1 cellular context compared by ENCODE assay signal in the genomic region with DNA sequence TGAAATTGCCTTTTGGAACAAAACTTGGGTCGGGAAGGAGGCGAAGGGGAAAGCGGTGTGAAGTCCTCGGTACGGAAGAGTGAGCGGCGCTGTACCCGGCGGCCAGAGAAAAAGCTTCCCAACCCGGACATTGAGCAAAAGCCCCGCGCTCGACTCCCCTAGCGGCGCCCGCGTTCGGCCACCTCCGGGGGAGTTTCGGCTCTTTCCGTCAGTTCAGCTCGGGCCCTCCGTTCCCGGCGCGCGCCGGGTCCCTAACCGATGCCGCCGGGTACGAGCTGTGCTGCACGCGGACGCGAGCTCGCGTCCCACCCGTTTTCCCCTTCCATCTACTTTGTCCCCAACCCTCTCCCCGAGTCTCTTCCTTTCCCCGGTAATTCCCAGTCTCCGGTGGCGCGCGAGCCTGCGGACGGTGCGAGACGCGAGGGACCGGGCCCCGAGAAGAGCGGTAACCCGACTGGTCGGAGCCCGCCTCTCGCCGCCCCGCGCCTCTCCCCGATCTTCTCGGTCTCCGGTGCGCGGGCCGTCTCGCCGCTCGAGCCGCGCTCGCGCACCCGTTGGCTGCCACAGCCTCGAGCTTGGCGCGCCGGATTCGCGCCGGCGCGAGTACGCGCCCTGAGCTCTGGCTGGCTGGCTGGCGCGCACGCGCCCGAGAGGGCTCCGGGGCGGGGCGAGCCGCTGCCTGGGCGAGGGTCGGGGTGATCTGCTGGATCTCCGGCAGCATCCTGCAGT.
TF ChIP-seq lines count a peak whose summit lies in the region.

No MANE protein-coding gene starts in this region.

TF ChIP-seq in K562, 482 proteins besides CTCF, POLR2A, EP300 and RAD21 (continues in another document):
- TF ChIP-seq HOXB6 (CRISPR knock-in tag; IDR thresholded peaks at IDR 0.05; ENCODE audit: borderline replicate concordance) (no peak), HNRNPH1 (optimal IDR thresholded peaks at IDR 0.05; ENCODE audit: low read depth, low read length) (no peak), ZNF707 (CRISPR knock-in tag; conservative IDR thresholded peaks at IDR 0.05) (no peak), HMGXB4 (CRISPR knock-in tag; IDR thresholded peaks at IDR 0.05) (no peak), SIRT6 (IDR thresholded peaks at IDR 0.05; ENCODE audit: low read depth, low read length) (no peak), SETDB1 (IDR thresholded peaks at IDR 0.05; ENCODE audit: low read length) (no peak), MEIS2 (IDR thresholded peaks at IDR 0.05; ENCODE audit: partially characterized antibody) (peak; percentile 85), RB1 (IDR thresholded peaks at IDR 0.05; ENCODE audit: low read depth) (peak; percentile 93), ZZZ3 (IDR thresholded peaks at IDR 0.05) (no peak), NFXL1 (CRISPR knock-in tag; IDR thresholded peaks at IDR 0.05) (no peak), CREB1 (IDR thresholded peaks at IDR 0.05) (no peak), CREB1 (CRISPR knock-in tag; IDR thresholded peaks at IDR 0.05) (peak; percentile 54), CHCHD3 (CRISPR knock-in tag; IDR thresholded peaks at IDR 0.05) (no peak), COPS2 (conservative IDR thresholded peaks at IDR 0.05) (no peak), ZNF740 (CRISPR knock-in tag; IDR thresholded peaks at IDR 0.05) (no peak), ZNF740 (tag; IDR thresholded peaks at IDR 0.05) (no peak), TEAD4 (IDR thresholded peaks at IDR 0.05; ENCODE audit: low read length) (peak; percentile 15; the same call in 1 of the 2 replicates), TEAD4 (CRISPR knock-in tag; IDR thresholded peaks at IDR 0.05; ENCODE audit: borderline replicate concordance) (no peak), DLX4 (CRISPR knock-in tag; IDR thresholded peaks at IDR 0.05) (no peak), STAT5B (CRISPR knock-in tag; IDR thresholded peaks at IDR 0.05) (no peak), ZNF780A (CRISPR knock-in tag; IDR thresholded peaks at IDR 0.05) (no peak), MYC (IDR thresholded peaks at IDR 0.05; ENCODE audit: low read depth, low read length) (peak; percentile 56; the same call in 1 of the 2 replicates), MYC (CRISPR knock-in tag; IDR thresholded peaks at IDR 0.05; ENCODE audit: borderline replicate concordance, low read depth) (peak; percentile 64; the same call in 1 of the 2 replicates), RNF2 (IDR thresholded peaks at IDR 0.05) (peak; percentile 70; the same call in 1 of the 2 replicates), BRF2 (IDR thresholded peaks at IDR 0.05; ENCODE audit: borderline replicate concordance, insufficient read depth, insufficient read length) (no peak), ELF4 (CRISPR knock-in tag; IDR thresholded peaks at IDR 0.05) (no peak), CAMTA2 (CRISPR knock-in tag; conservative IDR thresholded peaks at IDR 0.05) (0 out of 2 replicates have a peak, but pooled peaks have one; percentile 82), ILF3 (IDR thresholded peaks at IDR 0.05; ENCODE audit: borderline replicate concordance) (no peak), NR4A1 (CRISPR knock-in tag; IDR thresholded peaks at IDR 0.05) (no peak), NR4A1 (tag; IDR thresholded peaks at IDR 0.05) (0 out of 2 replicates have a peak, but pooled peaks have one; percentile 56), RNF219 (CRISPR knock-in tag; IDR thresholded peaks at IDR 0.05) (no peak), HSF4 (CRISPR knock-in tag; IDR thresholded peaks at IDR 0.05; ENCODE audit: borderline replicate concordance) (no peak), ZNF134 (CRISPR knock-in tag; conservative IDR thresholded peaks at IDR 0.05) (no peak), MED1 (CRISPR knock-in tag; IDR thresholded peaks at IDR 0.05; ENCODE audit: borderline replicate concordance) (no peak), ZNF146 (CRISPR knock-in tag; IDR thresholded peaks at IDR 0.05; ENCODE audit: unreplicated experiment) (no peak), TSC22D4 (tag; IDR thresholded peaks at IDR 0.05) (no peak), NCOR1 (IDR thresholded peaks at IDR 0.05) (0 out of 2 replicates have a peak, but pooled peaks have one; percentile 14), SRSF1 (IDR thresholded peaks at IDR 0.05; ENCODE audit: low read depth, low read length) (no peak), ZNF224 (CRISPR knock-in tag; IDR thresholded peaks at IDR 0.05) (no peak), HDAC6 (IDR thresholded peaks at IDR 0.05; ENCODE audit: low read depth, low read length) (no peak)
- TF ChIP-seq, protein P1, sequence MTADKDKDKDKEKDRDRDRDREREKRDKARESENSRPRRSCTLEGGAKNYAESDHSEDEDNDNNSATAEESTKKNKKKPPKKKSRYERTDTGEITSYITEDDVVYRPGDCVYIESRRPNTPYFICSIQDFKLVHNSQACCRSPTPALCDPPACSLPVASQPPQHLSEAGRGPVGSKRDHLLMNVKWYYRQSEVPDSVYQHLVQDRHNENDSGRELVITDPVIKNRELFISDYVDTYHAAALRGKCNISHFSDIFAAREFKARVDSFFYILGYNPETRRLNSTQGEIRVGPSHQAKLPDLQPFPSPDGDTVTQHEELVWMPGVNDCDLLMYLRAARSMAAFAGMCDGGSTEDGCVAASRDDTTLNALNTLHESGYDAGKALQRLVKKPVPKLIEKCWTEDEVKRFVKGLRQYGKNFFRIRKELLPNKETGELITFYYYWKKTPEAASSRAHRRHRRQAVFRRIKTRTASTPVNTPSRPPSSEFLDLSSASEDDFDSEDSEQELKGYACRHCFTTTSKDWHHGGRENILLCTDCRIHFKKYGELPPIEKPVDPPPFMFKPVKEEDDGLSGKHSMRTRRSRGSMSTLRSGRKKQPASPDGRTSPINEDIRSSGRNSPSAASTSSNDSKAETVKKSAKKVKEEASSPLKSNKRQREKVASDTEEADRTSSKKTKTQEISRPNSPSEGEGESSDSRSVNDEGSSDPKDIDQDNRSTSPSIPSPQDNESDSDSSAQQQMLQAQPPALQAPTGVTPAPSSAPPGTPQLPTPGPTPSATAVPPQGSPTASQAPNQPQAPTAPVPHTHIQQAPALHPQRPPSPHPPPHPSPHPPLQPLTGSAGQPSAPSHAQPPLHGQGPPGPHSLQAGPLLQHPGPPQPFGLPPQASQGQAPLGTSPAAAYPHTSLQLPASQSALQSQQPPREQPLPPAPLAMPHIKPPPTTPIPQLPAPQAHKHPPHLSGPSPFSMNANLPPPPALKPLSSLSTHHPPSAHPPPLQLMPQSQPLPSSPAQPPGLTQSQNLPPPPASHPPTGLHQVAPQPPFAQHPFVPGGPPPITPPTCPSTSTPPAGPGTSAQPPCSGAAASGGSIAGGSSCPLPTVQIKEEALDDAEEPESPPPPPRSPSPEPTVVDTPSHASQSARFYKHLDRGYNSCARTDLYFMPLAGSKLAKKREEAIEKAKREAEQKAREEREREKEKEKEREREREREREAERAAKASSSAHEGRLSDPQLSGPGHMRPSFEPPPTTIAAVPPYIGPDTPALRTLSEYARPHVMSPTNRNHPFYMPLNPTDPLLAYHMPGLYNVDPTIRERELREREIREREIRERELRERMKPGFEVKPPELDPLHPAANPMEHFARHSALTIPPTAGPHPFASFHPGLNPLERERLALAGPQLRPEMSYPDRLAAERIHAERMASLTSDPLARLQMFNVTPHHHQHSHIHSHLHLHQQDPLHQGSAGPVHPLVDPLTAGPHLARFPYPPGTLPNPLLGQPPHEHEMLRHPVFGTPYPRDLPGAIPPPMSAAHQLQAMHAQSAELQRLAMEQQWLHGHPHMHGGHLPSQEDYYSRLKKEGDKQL (CRISPR knock-in tag; IDR thresholded peaks at IDR 0.05; ENCODE audit: borderline replicate concordance): no peak
- TF ChIP-seq, protein P2, sequence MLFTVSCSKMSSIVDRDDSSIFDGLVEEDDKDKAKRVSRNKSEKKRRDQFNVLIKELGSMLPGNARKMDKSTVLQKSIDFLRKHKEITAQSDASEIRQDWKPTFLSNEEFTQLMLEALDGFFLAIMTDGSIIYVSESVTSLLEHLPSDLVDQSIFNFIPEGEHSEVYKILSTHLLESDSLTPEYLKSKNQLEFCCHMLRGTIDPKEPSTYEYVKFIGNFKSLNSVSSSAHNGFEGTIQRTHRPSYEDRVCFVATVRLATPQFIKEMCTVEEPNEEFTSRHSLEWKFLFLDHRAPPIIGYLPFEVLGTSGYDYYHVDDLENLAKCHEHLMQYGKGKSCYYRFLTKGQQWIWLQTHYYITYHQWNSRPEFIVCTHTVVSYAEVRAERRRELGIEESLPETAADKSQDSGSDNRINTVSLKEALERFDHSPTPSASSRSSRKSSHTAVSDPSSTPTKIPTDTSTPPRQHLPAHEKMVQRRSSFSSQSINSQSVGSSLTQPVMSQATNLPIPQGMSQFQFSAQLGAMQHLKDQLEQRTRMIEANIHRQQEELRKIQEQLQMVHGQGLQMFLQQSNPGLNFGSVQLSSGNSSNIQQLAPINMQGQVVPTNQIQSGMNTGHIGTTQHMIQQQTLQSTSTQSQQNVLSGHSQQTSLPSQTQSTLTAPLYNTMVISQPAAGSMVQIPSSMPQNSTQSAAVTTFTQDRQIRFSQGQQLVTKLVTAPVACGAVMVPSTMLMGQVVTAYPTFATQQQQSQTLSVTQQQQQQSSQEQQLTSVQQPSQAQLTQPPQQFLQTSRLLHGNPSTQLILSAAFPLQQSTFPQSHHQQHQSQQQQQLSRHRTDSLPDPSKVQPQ (CRISPR knock-in tag; IDR thresholded peaks at IDR 0.05; ENCODE audit: borderline replicate concordance): no peak
- TF ChIP-seq, protein P3, sequence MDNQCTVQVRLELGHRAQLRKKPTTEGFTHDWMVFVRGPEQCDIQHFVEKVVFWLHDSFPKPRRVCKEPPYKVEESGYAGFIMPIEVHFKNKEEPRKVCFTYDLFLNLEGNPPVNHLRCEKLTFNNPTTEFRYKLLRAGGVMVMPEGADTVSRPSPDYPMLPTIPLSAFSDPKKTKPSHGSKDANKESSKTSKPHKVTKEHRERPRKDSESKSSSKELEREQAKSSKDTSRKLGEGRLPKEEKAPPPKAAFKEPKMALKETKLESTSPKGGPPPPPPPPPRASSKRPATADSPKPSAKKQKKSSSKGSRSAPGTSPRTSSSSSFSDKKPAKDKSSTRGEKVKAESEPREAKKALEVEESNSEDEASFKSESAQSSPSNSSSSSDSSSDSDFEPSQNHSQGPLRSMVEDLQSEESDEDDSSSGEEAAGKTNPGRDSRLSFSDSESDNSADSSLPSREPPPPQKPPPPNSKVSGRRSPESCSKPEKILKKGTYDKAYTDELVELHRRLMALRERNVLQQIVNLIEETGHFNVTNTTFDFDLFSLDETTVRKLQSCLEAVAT (IDR thresholded peaks at IDR 0.05): no peak
- TF ChIP-seq, protein P4, sequence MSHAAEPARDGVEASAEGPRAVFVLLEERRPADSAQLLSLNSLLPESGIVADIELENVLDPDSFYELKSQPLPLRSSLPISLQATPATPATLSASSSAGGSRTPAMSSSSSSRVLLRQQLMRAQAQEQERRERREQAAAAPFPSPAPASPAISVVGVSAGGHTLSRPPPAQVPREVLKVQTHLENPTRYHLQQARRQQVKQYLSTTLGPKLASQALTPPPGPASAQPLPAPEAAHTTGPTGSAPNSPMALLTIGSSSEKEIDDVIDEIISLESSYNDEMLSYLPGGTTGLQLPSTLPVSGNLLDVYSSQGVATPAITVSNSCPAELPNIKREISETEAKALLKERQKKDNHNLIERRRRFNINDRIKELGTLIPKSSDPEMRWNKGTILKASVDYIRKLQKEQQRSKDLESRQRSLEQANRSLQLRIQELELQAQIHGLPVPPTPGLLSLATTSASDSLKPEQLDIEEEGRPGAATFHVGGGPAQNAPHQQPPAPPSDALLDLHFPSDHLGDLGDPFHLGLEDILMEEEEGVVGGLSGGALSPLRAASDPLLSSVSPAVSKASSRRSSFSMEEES (CRISPR knock-in tag; IDR thresholded peaks at IDR 0.05): no peak
